In the genomic region with DNA sequence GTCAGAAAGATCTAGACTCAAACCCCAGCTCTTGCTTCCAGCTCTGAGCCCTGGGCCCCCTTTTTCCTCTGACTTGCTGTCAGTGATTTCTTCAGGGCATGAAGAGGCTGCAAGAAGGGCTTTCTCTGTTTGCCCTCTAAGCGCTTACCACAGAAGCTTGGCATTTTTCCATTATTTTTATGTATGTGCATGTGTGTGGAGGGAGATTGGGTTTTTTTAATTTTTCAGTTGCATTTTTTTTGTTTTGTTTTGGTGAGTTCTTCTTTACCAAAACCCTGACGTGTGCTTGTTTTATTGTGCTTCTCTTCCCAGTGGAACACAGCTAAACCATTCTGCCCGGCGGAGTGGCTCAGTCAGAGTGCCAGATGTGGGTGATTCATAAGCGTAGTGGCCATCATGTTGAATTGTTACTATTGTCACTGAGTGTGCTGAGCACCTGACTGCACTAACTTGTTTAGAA, we compare ENCODE assay signal across 13 cellular contexts.
A peak's percentile ranks its signal among the peaks of the same experiment; 100 is the strongest.
DNase-seq lines count a peak whose midpoint lies in the region; ATAC-seq and TF ChIP-seq lines count a peak whose summit lies in the region.
"Had no signal": no experiment of that assay in that cellular context is flagged by ENCODE, and none has a peak within 500 bp of the region (broad histone marks: within the 10 kb centered on the region; RNA-seq: fewer than 3 reads in every experiment).

No MANE protein-coding gene starts in this region.

- intact Hi-C loops in posterior cingulate gyrus (cut with DNase I): no loop called here

- H3K79me2 ChIP-seq in fibroblast of lung (ENCODE audit: control insufficient read depth, insufficient read depth, low read length) (no peaks in the 10 kb centered on the region), MM.1S (ENCODE audit: low read length) (no peaks in the 10 kb centered on the region)

- H3K36me3 ChIP-seq in SJSA1 (no peaks in the 10 kb centered on the region), fibroblast of lung (ENCODE audit: control insufficient read depth, insufficient read depth, low read length) (no peaks in the 10 kb centered on the region), upper lobe of left lung (no peaks in the 10 kb centered on the region), MM.1S (replicated peaks; ENCODE audit: insufficient read depth, low read length) (no peaks in the 10 kb centered on the region)

- no peaks in the 10 kb centered on the region for H3K9me2 ChIP-seq in MM.1S (replicated peaks; ENCODE audit: insufficient read depth, low read length)

- TF ChIP-seq POLR2A in upper lobe of left lung (IDR thresholded peaks at IDR 0.05): no peak

- DNase-seq in EL: peak; percentile 47
- DNase-seq in SJSA1 (ENCODE audit: low read depth in 1 of 2, low spot score in 2 of 2): peak; percentile 83 to 94
- DNase-seq in fibroblast of lung (ENCODE audit: low read depth in 2 of 2): peak; percentile 20 to 75
- DNase-seq in posterior cingulate gyrus: peak in 7 of 10 donors; percentile 55 to 94 (median 68)
- no peak for DNase-seq in upper lobe of left lung
- DNase-seq in DMS114 treated with DMSO at 0.1 percent for 48 hours (lab: John Stamatoyannopoulos, UW; ENCODE audit: unreplicated experiment): no peak
- no peak for DNase-seq in MM.1S
- no peak for DNase-seq in NCI-H82 treated with DMSO at 0.1 percent for 48 hours (lab: John Stamatoyannopoulos, UW; ENCODE audit: unreplicated experiment)
- DNase-seq: activated CD4-positive, CD25-positive, alpha-beta regulatory T cell; activated T-cell treated with anti-CD3 and anti-CD28 coated beads, Interleukin-2, amount 50 U/mL, for 1 hour; cortex of kidney; NCI-H2107 had no signal

- H3K9ac ChIP-seq in fibroblast of lung (ENCODE audit: insufficient read depth, low read length): no peak overlapping the region
- no peak overlapping the region for H3K9ac ChIP-seq in MM.1S (ENCODE audit: low read length)

- no peaks in the 10 kb centered on the region for H3K27me3 ChIP-seq in SJSA1 (replicated peaks)
- H3K27me3 ChIP-seq in fibroblast of lung (ENCODE audit: control insufficient read depth, insufficient read depth, low read length): no peaks in the 10 kb centered on the region
- H3K27me3 ChIP-seq in upper lobe of left lung: no peaks in the 10 kb centered on the region
- H3K27me3 ChIP-seq in MM.1S (replicated peaks; ENCODE audit: insufficient read depth, low read length): 0 out of 2 replicates have a peak, but pooled peaks cover 4% of the 10 kb centered on the region

- no peaks in the 10 kb centered on the region for H3F3A ChIP-seq in MM.1S (ENCODE audit: insufficient read depth, low read length)

- TF ChIP-seq CTCF in fibroblast of lung (conservative IDR thresholded peaks at IDR 0.05 in 1 of 2, IDR thresholded peaks at IDR 0.05 in 1 of 2; ENCODE audit: low read depth in 1 of 2, low read length in 2 of 2) (no peak), upper lobe of left lung (IDR thresholded peaks at IDR 0.05) (no peak), MM.1S (IDR thresholded peaks at IDR 0.05; ENCODE audit: low read length) (no peak)

- H4K20me1 ChIP-seq in fibroblast of lung (ENCODE audit: control insufficient read depth, extremely low read depth, insufficient read depth, low read length) (no peaks in the 10 kb centered on the region), MM.1S (ENCODE audit: insufficient read depth, low read length) (no peaks in the 10 kb centered on the region)

- no peaks in the 10 kb centered on the region for H3K9me3 ChIP-seq in SJSA1 (replicated peaks)
- no peaks in the 10 kb centered on the region for H3K9me3 ChIP-seq in fibroblast of lung (ENCODE audit: control insufficient read depth, insufficient read depth, low read depth, low read length)
- no peaks in the 10 kb centered on the region for H3K9me3 ChIP-seq in upper lobe of left lung
- H3K9me3 ChIP-seq in MM.1S (replicated peaks; ENCODE audit: insufficient read depth, low read length): no peaks in the 10 kb centered on the region

- H3K4me2 ChIP-seq in fibroblast of lung (ENCODE audit: extremely low read depth, insufficient read depth, low read length) (no peak overlapping the region), MM.1S (ENCODE audit: low read depth, low read length) (no peak overlapping the region)

- no peak for TF ChIP-seq EP300 in upper lobe of left lung (IDR thresholded peaks at IDR 0.05)

- no peak overlapping the region for H2AFZ ChIP-seq in fibroblast of lung (ENCODE audit: low read length)
- H2AFZ ChIP-seq in MM.1S (ENCODE audit: low read length): no peak overlapping the region

- peaks cover 40% of the 10 kb centered on the region for H3K4me1 ChIP-seq in SJSA1 (replicated peaks)
- no peaks in the 10 kb centered on the region for H3K4me1 ChIP-seq in fibroblast of lung (ENCODE audit: control insufficient read depth, extremely low read depth, insufficient read depth, low read length)
- no peaks in the 10 kb centered on the region for H3K4me1 ChIP-seq in upper lobe of left lung
- no peaks in the 10 kb centered on the region for H3K4me1 ChIP-seq in MM.1S (ENCODE audit: low read length)

- H3K4me3 ChIP-seq in SJSA1: no peak overlapping the region
- H3K4me3 ChIP-seq in fibroblast of lung (replicated peaks in 1 of 4; ENCODE audit: control extremely low read depth in 1 of 4, insufficient read depth in 1 of 4, low read depth in 3 of 4, low read length in 4 of 4): no peak overlapping the region
- H3K4me3 ChIP-seq in upper lobe of left lung: no peak overlapping the region
- no peak overlapping the region for H3K4me3 ChIP-seq in MM.1S (ENCODE audit: low read length)

- H3K27ac ChIP-seq in SJSA1 (peak overlapping the region; percentile 71), fibroblast of lung (ENCODE audit: insufficient read depth, low read length) (no peak overlapping the region), upper lobe of left lung (no peak overlapping the region), MM.1S (ENCODE audit: low read length) (no peak overlapping the region)

- WGBS in upper lobe of left lung, 2 donors: 70 to 73% methylated on average over 5 of the region's 5 CpGs

- no peak for ATAC-seq in upper lobe of left lung (ENCODE audit: low FRiP score in 2 of 2)
- ATAC-seq: Right ventricle myocardium inferior had no signal

Comparison
In these comparisons a context has a peak if more than half of its experiments do, and no peak if none do; other contexts are left out.
1. DNase-seq: peak in EL (single experiment), SJSA1 (2 of 2), fibroblast of lung (2 of 2) and posterior cingulate gyrus (7 of 10); none in upper lobe of left lung (0 of 2), DMS114 treated with DMSO at 0.1 percent for 48 hours (single experiment), MM.1S (single experiment) and NCI-H82 treated with DMSO at 0.1 percent for 48 hours (single experiment).